In genomic region chr4:109649872-109650271, GRCh38 we compare ENCODE assay signal across 8 cellular contexts. TPM values are rescaled to one million over a fixed set of nuclear protein-coding genes. Genes with fewer than 3 reads are reported as not detected.
A peak's percentile ranks its signal among the peaks of the same experiment; 100 is the strongest.
DNase-seq lines count a peak whose midpoint lies in the region; ATAC-seq and TF ChIP-seq lines count a peak whose summit lies in the region.

No MANE protein-coding gene starts in this region.

- ATAC-seq in GM18499 (IDR thresholded peaks at IDR 0.05; ENCODE audit: insufficient read depth, unreplicated experiment) (peak; percentile 93), GM19438 (IDR thresholded peaks at IDR 0.05; ENCODE audit: low read depth, unreplicated experiment) (peak; percentile 79), HG03039 (IDR thresholded peaks at IDR 0.05; ENCODE audit: unreplicated experiment) (peak; percentile 76), upper lobe of right lung (no peak)
- ATAC-seq in activated CD8-positive, alpha-beta T cell treated with anti-CD3 and anti-CD28 coated beads, Interleukin-2, amount 10 ng/mL, durations not matched to agents 7 days and 5 days, result peak; percentile 40

- H3K18ac ChIP-seq in H9 (ENCODE audit: insufficient read length, low read depth, low read length), result no peak overlapping the region

- H3K27ac ChIP-seq in upper lobe of right lung (no peak overlapping the region), H9 (ENCODE audit: insufficient read length, low read depth, low read length) (no peak overlapping the region)

- peak overlapping the region; percentile 77 for H3K27ac Mint-ChIP-seq in activated CD8-positive, alpha-beta T cell treated with anti-CD3 and anti-CD28 coated beads, Interleukin-2, amount 10 ng/mL, durations not matched to agents 7 days and 5 days
- H3K27ac Mint-ChIP-seq in H9, result no peak overlapping the region

- no peak overlapping the region for H3T11ph ChIP-seq in H9 (ENCODE audit: low read length)

- no peak overlapping the region for H3K4me2 ChIP-seq in H9 (ENCODE audit: insufficient read depth, insufficient read length, low read length)

- TF ChIP-seq CTCF in upper lobe of right lung (IDR thresholded peaks at IDR 0.05) (no peak), H9 (conservative IDR thresholded peaks at IDR 0.05) (no peak)

- H3K23ac ChIP-seq in H9 (ENCODE audit: insufficient read length, low read depth, low read length), result no peak overlapping the region

- no peak overlapping the region for H2BK15ac ChIP-seq in H9 (ENCODE audit: low read depth, low read length)

- H2BK12ac ChIP-seq in H9 (ENCODE audit: insufficient read length, low read depth, low read length), result no peak overlapping the region

- peaks cover 52% of the 10 kb centered on the region for H3K36me3 Mint-ChIP-seq in activated CD8-positive, alpha-beta T cell treated with anti-CD3 and anti-CD28 coated beads, Interleukin-2, amount 10 ng/mL, durations not matched to agents 7 days and 5 days (ENCODE audit: low read depth)
- peaks cover 0 to 5% (median 0%) of the 10 kb centered on the region in 3 experiments; a peak in 3 of 7 replicates for H3K36me3 Mint-ChIP-seq in H9 (ENCODE audit: insufficient read depth in 1 of 3, low read depth in 3 of 3)

- POLR2A ChIA-PET in activated CD8-positive, alpha-beta T cell treated with anti-CD3 and anti-CD28 coated beads, Interleukin-2, amount 10 ng/mL, durations not matched to agents 7 days and 5 days (lab: Charles Lee), result interaction anchor here (0.9 to 1.4 kb wide), 3 partner anchors 41 to 90 kb away, joined by 4 read pairs; partner anchors contain the start of gene MCUB

- CTCF ChIA-PET in activated CD8-positive, alpha-beta T cell treated with anti-CD3 and anti-CD28 coated beads, Interleukin-2, amount 10 ng/mL, durations not matched to agents 7 days and 5 days (lab: Charles Lee), result interaction anchor here (0.7 to 0.9 kb wide), 2 partner anchors 13 to 19 kb away, joined by 3 read pairs; no protein-coding TSS in a partner anchor

- peak; percentile 47 for DNase-seq in activated CD8-positive, alpha-beta T cell treated with anti-CD3 and anti-CD28 coated beads, Interleukin-2, amount 10 ng/mL, durations not matched to agents 7 days and 5 days
- no peak for DNase-seq in pons (ENCODE audit: low spot score)
- DNase-seq in upper lobe of right lung, result no peak
- DNase-seq in NOMO-1 treated with dmso at 0.1 percent for 144 hours (lab: John Stamatoyannopoulos, UW; ENCODE audit: unreplicated experiment), result no peak
- DNase-seq in H9, result no peak

- no peaks in the 10 kb centered on the region for H3K79me2 ChIP-seq in H9 (ENCODE audit: insufficient read depth, low read length)

- H3K4me1 Mint-ChIP-seq in activated CD8-positive, alpha-beta T cell treated with anti-CD3 and anti-CD28 coated beads, Interleukin-2, amount 10 ng/mL, durations not matched to agents 7 days and 5 days (ENCODE audit: low read depth), result peaks cover 45% of the 10 kb centered on the region
- no peaks in the 10 kb centered on the region for H3K4me1 Mint-ChIP-seq in H9

- no peak overlapping the region for H4K5ac ChIP-seq in H9 (ENCODE audit: insufficient read length, low read depth, low read length)

- H3K79me1 ChIP-seq in H9 (ENCODE audit: insufficient read depth, low read depth, low read length, poor library complexity, severe bottlenecking), result no peaks in the 10 kb centered on the region

- H2AFZ ChIP-seq in H9 (ENCODE audit: low read length), result no peak overlapping the region

- H4K20me1 ChIP-seq in H9 (ENCODE audit: control insufficient read depth, insufficient read depth, insufficient read length), result no peaks in the 10 kb centered on the region

- H4K8ac ChIP-seq in H9 (replicated peaks; ENCODE audit: insufficient read length, low read depth, low read length), result no peak overlapping the region

- no peak overlapping the region for H4K91ac ChIP-seq in H9 (ENCODE audit: insufficient read length, low read depth, low read length)

- H3K56ac ChIP-seq in H9 (ENCODE audit: insufficient read length, low read depth, low read length), result no peak overlapping the region

- H3K4me1 ChIP-seq in upper lobe of right lung (peaks cover 3% of the 10 kb centered on the region), H9 (ENCODE audit: insufficient read depth, low read length) (no peaks in the 10 kb centered on the region)

- H3K9ac ChIP-seq in H9 (ENCODE audit: extremely low read depth, insufficient read length, low read length), result no peak overlapping the region

- no peaks in the 10 kb centered on the region for H3K27me3 ChIP-seq in upper lobe of right lung
- H3K27me3 ChIP-seq in H9 (ENCODE audit: insufficient read depth, low read length), result no peaks in the 10 kb centered on the region

- no CpG with 5 or more reads among the region's 1 CpG for WGBS in H9 (ENCODE audit: extremely low coverage, insufficient read length, low lambda C conversion rate)

- no peak overlapping the region for H2BK5ac ChIP-seq in H9 (ENCODE audit: insufficient read length, low read length)

- no peaks in the 10 kb centered on the region for H3K27me3 Mint-ChIP-seq in activated CD8-positive, alpha-beta T cell treated with anti-CD3 and anti-CD28 coated beads, Interleukin-2, amount 10 ng/mL, durations not matched to agents 7 days and 5 days (ENCODE audit: low read depth)
- H3K27me3 Mint-ChIP-seq in H9 (ENCODE audit: low read depth), result no peaks in the 10 kb centered on the region

- no peaks in the 10 kb centered on the region for H3K23me2 ChIP-seq in H9 (ENCODE audit: insufficient read length, low read depth, low read length, poor library complexity, severe bottlenecking)

- H3K36me3 ChIP-seq in upper lobe of right lung, result no peaks in the 10 kb centered on the region

- intact Hi-C loops in upper lobe of right lung (cut with DNase I), result no loop called here

- H3K14ac ChIP-seq in H9 (ENCODE audit: insufficient read depth, low read length), result no peak overlapping the region

- peaks cover 4% of the 10 kb centered on the region for H3K9me3 Mint-ChIP-seq in activated CD8-positive, alpha-beta T cell treated with anti-CD3 and anti-CD28 coated beads, Interleukin-2, amount 10 ng/mL, durations not matched to agents 7 days and 5 days (ENCODE audit: insufficient read depth)
- H3K9me3 Mint-ChIP-seq in H9, result peaks cover 3 to 5% of the 10 kb centered on the region in 2 experiments; a peak in 3 of 5 replicates

- peak overlapping the region; percentile 47 for H3K4me3 Mint-ChIP-seq in activated CD8-positive, alpha-beta T cell treated with anti-CD3 and anti-CD28 coated beads, Interleukin-2, amount 10 ng/mL, durations not matched to agents 7 days and 5 days
- H3K4me3 Mint-ChIP-seq in H9, result no peak overlapping the region

- no peak overlapping the region for H2BK20ac ChIP-seq in H9 (ENCODE audit: low read depth, low read length, poor library complexity, severe bottlenecking)

- no peak overlapping the region for H3K4me3 ChIP-seq in upper lobe of right lung

- no peak overlapping the region for H2BK120ac ChIP-seq in H9 (ENCODE audit: low read depth, low read length, poor library complexity, severe bottlenecking)

- no peak overlapping the region for H3K4ac ChIP-seq in H9 (ENCODE audit: low read depth, low read length)

- H3K9me3 ChIP-seq in upper lobe of right lung (no peaks in the 10 kb centered on the region), H9 (ENCODE audit: control insufficient read depth, low read depth, low read length) (no peaks in the 10 kb centered on the region)

- no peak overlapping the region for H2AK5ac ChIP-seq in H9 (ENCODE audit: insufficient read length, low read length)

RNA-seq across cellular contexts. Expression of gene CASP6, which starts 53.4 kb away (rescaled TPM):
- 10 to 100 TPM; 24.1 to 25.5 TPM for total RNA-seq in activated CD8-positive, alpha-beta T cell treated with anti-CD3 and anti-CD28 coated beads, Interleukin-2, amount 10 ng/mL, durations not matched to agents 7 days and 5 days
- 15.2 TPM for total RNA-seq in upper lobe of right lung
- 25.2 and 32.2 TPM in 2 replicates for total RNA-seq in H9 (2021)
